Comparison of ENCODE assay signal across 32 cellular contexts in genomic region chr1:78334952-78335351, GRCh38.
A peak's percentile ranks its signal among the peaks of the same experiment; 100 is the strongest.
DNase-seq lines count a peak whose midpoint lies in the region; ATAC-seq and TF ChIP-seq lines count a peak whose summit lies in the region.
"Had no signal": no experiment of that assay in that cellular context is flagged by ENCODE, and none has a peak within 500 bp of the region (broad histone marks: within the 10 kb centered on the region; RNA-seq: fewer than 3 reads in every experiment).

No MANE protein-coding gene starts in this region.

- H3K36me3 Mint-ChIP-seq in Caco-2 (ENCODE audit: insufficient read depth, unreplicated experiment) = no peaks in the 10 kb centered on the region
- H3K36me3 Mint-ChIP-seq: stimulated activated memory B cell treated with anti-CD40 and anti-IgM and Interleukin-4, amounts not matched to agents 10 μg/mL and 1 μg/mL and 100 μg/mL, for 72 hours had no signal

- H3K4me1 Mint-ChIP-seq in Caco-2 (ENCODE audit: low read depth, unreplicated experiment) = no peaks in the 10 kb centered on the region
- H3K4me1 Mint-ChIP-seq: GM23338; nephron progenitor cell; stimulated activated memory B cell treated with anti-CD40 and anti-IgM and Interleukin-4, amounts not matched to agents 10 μg/mL and 1 μg/mL and 100 μg/mL, for 72 hours had no signal

- H3K36me3 ChIP-seq in ACC112 (ENCODE audit: insufficient read depth, low read length) (no peaks in the 10 kb centered on the region), gastroesophageal sphincter (no peaks in the 10 kb centered on the region), Caco-2 (ENCODE audit: control insufficient read depth, insufficient read depth, low read length) (no peaks in the 10 kb centered on the region), MM.1S (replicated peaks; ENCODE audit: insufficient read depth, low read length) (no peaks in the 10 kb centered on the region)
- H3K36me3 ChIP-seq: colonic mucosa, ovary, Peyer's patch, SJCRH30, vagina had no signal

- H3F3A ChIP-seq in MM.1S (ENCODE audit: insufficient read depth, low read length) = no peaks in the 10 kb centered on the region

- H3K27ac ChIP-seq in ACC112 (ENCODE audit: low read depth, low read length) (peak overlapping the region; percentile 9; the same call in 1 of the 2 replicates), gastroesophageal sphincter (peak overlapping the region in 1 of 4 donors; percentile 3), MM.1S (ENCODE audit: low read length) (no peak overlapping the region)
- H3K27ac ChIP-seq: A549, colonic mucosa, ovary, SJCRH30, testis, vagina had no signal

- peak; percentile 68 for ATAC-seq in gastroesophageal sphincter
- no peak for ATAC-seq in HG02970 (IDR thresholded peaks at IDR 0.05; ENCODE audit: low FRiP score, unreplicated experiment)
- no peak for ATAC-seq in GM21528 (IDR thresholded peaks at IDR 0.05; ENCODE audit: low FRiP score, unreplicated experiment)
- ATAC-seq: A549; GM23338; HepG2; stimulated activated memory B cell treated with anti-CD40 and anti-IgM and Interleukin-4, amounts not matched to agents 10 μg/mL and 1 μg/mL and 100 μg/mL, for 72 hours had no signal

- TF ChIP-seq POLR2A in gastroesophageal sphincter (IDR thresholded peaks at IDR 0.05) = no peak

- H3K9me3 ChIP-seq in gastroesophageal sphincter (no peaks in the 10 kb centered on the region), Caco-2 (no peaks in the 10 kb centered on the region), MM.1S (replicated peaks; ENCODE audit: insufficient read depth, low read length) (no peaks in the 10 kb centered on the region)
- H3K9me3 ChIP-seq: A549, colonic mucosa, ovary, Peyer's patch, SJCRH30, testis, vagina had no signal

- 50 to 64% methylated on average over 4 of the region's 4 CpGs for WGBS in gastroesophageal sphincter (ENCODE audit: low coverage in 1 of 2), 2 donors

- no peaks in the 10 kb centered on the region for H3K27me3 ChIP-seq in ACC112 (ENCODE audit: insufficient read depth, low read length)
- H3K27me3 ChIP-seq in gastroesophageal sphincter = no peaks in the 10 kb centered on the region
- H3K27me3 ChIP-seq in Caco-2 (replicated peaks; ENCODE audit: control insufficient read depth, insufficient read depth, low read length) = no peaks in the 10 kb centered on the region
- no peaks in the 10 kb centered on the region for H3K27me3 ChIP-seq in MM.1S (replicated peaks; ENCODE audit: insufficient read depth, low read length)
- H3K27me3 ChIP-seq: colonic mucosa, ovary, Peyer's patch, SJCRH30, testis, vagina had no signal

- H3K9me2 ChIP-seq in MM.1S (replicated peaks; ENCODE audit: insufficient read depth, low read length) = no peaks in the 10 kb centered on the region

- H3K27me3 Mint-ChIP-seq in Caco-2 (ENCODE audit: insufficient read depth, unreplicated experiment) = peaks cover 10% of the 10 kb centered on the region
- H3K27me3 Mint-ChIP-seq: stimulated activated memory B cell treated with anti-CD40 and anti-IgM and Interleukin-4, amounts not matched to agents 10 μg/mL and 1 μg/mL and 100 μg/mL, for 72 hours had no signal

- TF ChIP-seq CTCF in gastroesophageal sphincter (IDR thresholded peaks at IDR 0.05) (no peak), Caco-2 (IDR thresholded peaks at IDR 0.05; ENCODE audit: insufficient read depth in 1 of 2, low read depth in 1 of 2, low read length in 1 of 2, severe bottlenecking in 1 of 2, unreplicated experiment in 1 of 2) (no peak), MM.1S (IDR thresholded peaks at IDR 0.05; ENCODE audit: low read length) (no peak)

- POLR2A ChIA-PET in Caco-2 (lab: Charles Lee) = no interaction called here

- H3K79me2 ChIP-seq in ACC112 (ENCODE audit: control insufficient read depth, insufficient read depth, low read length, unreplicated experiment) (no peaks in the 10 kb centered on the region), MM.1S (ENCODE audit: low read length) (no peaks in the 10 kb centered on the region)

- BruUV-seq in Caco-2 (replicated peaks; lab: Mats Ljungman, UMichigan) = no TSS peak

- TF ChIP-seq EP300 in gastroesophageal sphincter (IDR thresholded peaks at IDR 0.05) = no peak

- H4K20me1 ChIP-seq in MM.1S (ENCODE audit: insufficient read depth, low read length) = no peaks in the 10 kb centered on the region

- intact Hi-C loops in Caco-2 (cut with micrococcal nuclease; ENCODE audit: unreplicated experiment) = no loop called here

- no peaks in the 10 kb centered on the region for H3K9me3 Mint-ChIP-seq in Caco-2 (ENCODE audit: unreplicated experiment)
- H3K9me3 Mint-ChIP-seq: activated T-helper 1 cell treated with anti-CD3 and anti-CD28 coated beads, Interleukin-12 subunit alpha, Interleukin-12 subunit beta, Interleukin-2, Interleukin-4 antibody, amounts not matched to agents 30 ng/mL and 10 ng/mL and 1 ng/mL, durations not matched to agents 14 hours and 24 hours and 36 hours; GM23338; HFFc6; nephron progenitor cell had no signal

- H3K4me2 ChIP-seq in MM.1S (ENCODE audit: low read depth, low read length) = no peak overlapping the region
- H3K4me2 ChIP-seq: A549, GM23338 had no signal

- peak; percentile 8 for DNase-seq in RPMI7951 (ENCODE audit: low read depth)
- DNase-seq in skeletal muscle cell (ENCODE audit: low read depth) = peak; percentile 67
- DNase-seq in Caco-2 = no peak
- DNase-seq in MM.1S = no peak
- DNase-seq: activated CD4-positive, alpha-beta T cell treated with anti-CD3 and anti-CD28 coated beads, Interleukin-2, amount 50 U/mL, for 48 hours; activated naive CD4-positive, alpha-beta T cell treated with anti-CD3 and anti-CD28 coated beads for 36 hours; colonic mucosa; DMS153; effector CD8-positive, alpha-beta T cell; HFFc6; NCI-H1105 treated with DMSO at 0.1 percent for 48 hours; NCI-H2029; NCI-H2227 treated with DMSO at 0.1 percent for 48 hours; NCI-H526 treated with DMSO at 0.1 percent for 48 hours; nephron progenitor cell; Peyer's patch; right cardiac atrium; SJCRH30; stimulated activated CD4-positive, alpha-beta T cell treated with anti-CD3 and anti-CD28 coated beads, Interleukin-4, amount 100 ng/mL, for 24 hours; T1000; testis had no signal

- H3K4me3 Mint-ChIP-seq in Caco-2 (ENCODE audit: unreplicated experiment) = no peak overlapping the region
- H3K4me3 Mint-ChIP-seq: activated naive CD4-positive, alpha-beta T cell treated with anti-CD3 and anti-CD28 coated beads for 36 hours; activated T-helper 1 cell treated with anti-CD3 and anti-CD28 coated beads, Interleukin-12 subunit alpha, Interleukin-12 subunit beta, Interleukin-2, Interleukin-4 antibody, amounts not matched to agents 30 ng/mL and 10 ng/mL and 1 ng/mL, durations not matched to agents 14 hours and 24 hours and 36 hours; GM23338; HFFc6; nephron progenitor cell; stimulated activated memory B cell treated with anti-CD40 and anti-IgM and Interleukin-4, amounts not matched to agents 10 μg/mL and 1 μg/mL and 100 μg/mL, for 72 hours had no signal

- H3K4me3 ChIP-seq in ACC112 (ENCODE audit: low read depth, low read length) (no peak overlapping the region), gastroesophageal sphincter (no peak overlapping the region), skeletal muscle cell (ENCODE audit: low read depth, low read length) (no peak overlapping the region), Caco-2 (ENCODE audit: low read depth, low read length) (no peak overlapping the region), MM.1S (ENCODE audit: low read length) (no peak overlapping the region)
- H3K4me3 ChIP-seq: A549, colonic mucosa, GM23338, ovary, Peyer's patch, SJCRH30, testis, vagina had no signal

- H3K4me1 ChIP-seq in ACC112 (ENCODE audit: control insufficient read depth, insufficient read depth, low read length, unreplicated experiment) = peaks cover 29% of the 10 kb centered on the region
- H3K4me1 ChIP-seq in gastroesophageal sphincter = no peaks in the 10 kb centered on the region
- no peaks in the 10 kb centered on the region for H3K4me1 ChIP-seq in Caco-2
- no peaks in the 10 kb centered on the region for H3K4me1 ChIP-seq in MM.1S (ENCODE audit: low read length)
- H3K4me1 ChIP-seq: A549, colonic mucosa, Peyer's patch, SJCRH30, testis, vagina had no signal

- H3K9ac ChIP-seq in MM.1S (ENCODE audit: low read length) = no peak overlapping the region

- CTCF ChIA-PET in Caco-2 (lab: Charles Lee) = interaction anchor here (0.6 kb wide), 1 partner anchor 97 kb away, joined by 8 read pairs; no protein-coding TSS in a partner anchor

- H2AFZ ChIP-seq in ACC112 (ENCODE audit: low read length, unreplicated experiment) (peak overlapping the region; percentile 7), MM.1S (ENCODE audit: low read length) (no peak overlapping the region)
- H2AFZ ChIP-seq: GM23338 had no signal

- no peak overlapping the region for H3K27ac Mint-ChIP-seq in Caco-2 (ENCODE audit: unreplicated experiment)
- H3K27ac Mint-ChIP-seq: activated naive CD4-positive, alpha-beta T cell treated with anti-CD3 and anti-CD28 coated beads for 36 hours; activated T-helper 1 cell treated with anti-CD3 and anti-CD28 coated beads, Interleukin-12 subunit alpha, Interleukin-12 subunit beta, Interleukin-2, Interleukin-4 antibody, amounts not matched to agents 30 ng/mL and 10 ng/mL and 1 ng/mL, durations not matched to agents 14 hours and 24 hours and 36 hours; GM23338; HFFc6; nephron progenitor cell; stimulated activated memory B cell treated with anti-CD40 and anti-IgM and Interleukin-4, amounts not matched to agents 10 μg/mL and 1 μg/mL and 100 μg/mL, for 72 hours had no signal

Comparison
In these comparisons a context has a peak if more than half of its experiments do, and no peak if none do; other contexts are left out.
1. DNase-seq: peak in RPMI7951 (single experiment) and skeletal muscle cell (single experiment); none in Caco-2 (0 of 2) and MM.1S (single experiment).